1 cellular context compared by ENCODE assay signal in the genomic region with DNA sequence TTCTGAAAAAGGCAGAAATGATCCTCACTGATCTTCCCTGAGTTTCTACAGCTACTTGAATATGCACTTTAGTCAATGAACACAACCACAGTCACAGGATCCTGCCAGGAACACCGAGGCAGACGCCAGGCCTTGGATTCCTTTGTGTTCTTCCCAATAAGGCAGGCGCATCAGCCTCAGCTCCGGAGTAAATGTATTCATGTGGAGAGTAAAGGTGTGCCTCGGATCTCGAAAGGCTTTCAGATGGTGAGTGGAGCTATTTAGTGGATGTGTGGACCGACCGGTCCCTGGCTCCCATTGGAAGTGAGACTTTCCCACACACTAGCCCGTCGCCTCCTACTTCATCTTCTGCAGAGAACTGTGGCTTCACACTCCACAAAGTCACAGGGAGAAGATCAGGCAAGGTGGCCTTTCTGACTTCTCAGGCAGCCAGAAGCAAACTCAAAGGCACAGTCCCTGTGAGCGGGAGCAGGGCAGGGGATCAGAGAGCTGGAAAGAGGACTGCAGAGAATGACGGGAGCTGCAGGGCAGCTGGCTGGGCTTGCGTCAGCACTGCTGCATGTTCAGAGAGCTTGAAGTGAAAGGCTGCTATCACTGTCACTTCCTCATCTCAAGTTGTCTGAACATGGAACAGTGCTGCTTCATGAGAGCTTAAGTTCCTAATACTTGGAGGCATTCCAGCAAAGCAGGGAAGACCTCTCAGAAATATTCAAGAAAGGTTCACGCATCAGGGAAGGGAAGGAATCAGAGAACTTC.
TF ChIP-seq lines count a peak whose summit lies in the region.

No MANE protein-coding gene starts in this region.

TF ChIP-seq in SK-N-SH, 30 proteins besides CTCF, POLR2A, EP300 and RAD21:
- TF ChIP-seq GATA2 (CRISPR knock-in tag; IDR thresholded peaks at IDR 0.05), result no peak
- TF ChIP-seq ZBTB33 (IDR thresholded peaks at IDR 0.05; ENCODE audit: borderline replicate concordance, low read depth), result no peak
- no peak for TF ChIP-seq FOSL2 (IDR thresholded peaks at IDR 0.05; ENCODE audit: borderline replicate concordance, low read depth)
- TF ChIP-seq NRF1 (IDR thresholded peaks at IDR 0.05; ENCODE audit: low read depth, low read length), result no peak
- TF ChIP-seq GABPA (IDR thresholded peaks at IDR 0.05; ENCODE audit: low read depth), result no peak
- TF ChIP-seq POLR2AphosphoS5 (IDR thresholded peaks at IDR 0.05; ENCODE audit: low read depth, low read length), result no peak
TF ChIP-seq in SK-N-SH: peak in this region for 0.
